26 cellular contexts compared by ENCODE assay signal in the genomic region with DNA sequence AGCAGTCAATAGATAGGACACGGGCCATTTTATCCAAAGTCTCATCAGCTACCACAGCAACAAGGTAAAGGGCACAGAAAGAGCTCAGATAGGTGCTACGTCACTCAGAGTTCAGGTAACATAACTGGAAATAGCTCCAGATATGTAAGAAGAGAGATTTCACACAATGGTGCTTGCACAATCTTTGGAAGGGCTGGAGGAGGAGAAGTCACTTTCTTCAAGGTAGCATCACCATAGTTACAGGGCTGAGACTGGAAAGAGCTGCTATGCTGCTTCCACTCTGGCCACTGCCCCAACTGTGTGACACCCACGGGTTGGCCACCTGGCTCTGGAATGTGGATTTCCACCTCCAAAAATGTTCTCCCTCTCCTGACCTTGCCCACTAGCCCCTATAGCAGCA.
DNase-seq lines count a peak whose midpoint lies in the region; ATAC-seq and TF ChIP-seq lines count a peak whose summit lies in the region.
"Had no signal": no experiment of that assay in that cellular context is flagged by ENCODE, and none has a peak within 500 bp of the region (broad histone marks: within the 10 kb centered on the region; RNA-seq: fewer than 3 reads in every experiment).

No MANE protein-coding gene starts in this region.

- peak overlapping the region; percentile 79 for H3K27ac ChIP-seq in IMR-90 (ENCODE audit: insufficient read depth, low read length)
- peak overlapping the region; percentile 48 for H3K27ac ChIP-seq in muscle layer of colon (ENCODE audit: low read depth, low read length)
- peak overlapping the region; percentile 34 to 73 (median 60) for H3K27ac ChIP-seq in transverse colon
- H3K27ac ChIP-seq: cardiac muscle cell, psoas muscle, spleen, VCaP had no signal

- H2BK5ac ChIP-seq in IMR-90 (ENCODE audit: low read depth, low read length, poor library complexity, severe bottlenecking): peak overlapping the region; percentile 89

- no peaks in the 10 kb centered on the region for H3K9me3 ChIP-seq in IMR-90 (ENCODE audit: control insufficient read depth, insufficient read depth, low read length)
- no peaks in the 10 kb centered on the region for H3K9me3 ChIP-seq in adipocyte (ENCODE audit: control insufficient read depth, low read length)
- no peaks in the 10 kb centered on the region for H3K9me3 ChIP-seq in muscle layer of colon (ENCODE audit: low read length)
- no peaks in the 10 kb centered on the region for H3K9me3 ChIP-seq in transverse colon
- H3K9me3 ChIP-seq: psoas muscle, SK-N-SH, spleen had no signal

- no peak overlapping the region for H2AFZ ChIP-seq in IMR-90 (replicated peaks; ENCODE audit: low read length, poor library complexity)

- no peaks in the 10 kb centered on the region for H3K27me3 ChIP-seq in IMR-90 (ENCODE audit: control insufficient read depth, insufficient read depth, low read length)
- H3K27me3 ChIP-seq in adipocyte (replicated peaks; ENCODE audit: control insufficient read depth, insufficient read depth, low read length): no peaks in the 10 kb centered on the region
- no peaks in the 10 kb centered on the region for H3K27me3 ChIP-seq in muscle layer of colon (ENCODE audit: control insufficient read depth in 1 of 2, insufficient read depth in 2 of 2, low read length in 2 of 2)
- H3K27me3 ChIP-seq in transverse colon: no peaks in the 10 kb centered on the region
- H3K27me3 ChIP-seq: cardiac muscle cell, spleen had no signal

- H3K9me1 ChIP-seq in IMR-90 (ENCODE audit: insufficient read depth, low read length): peaks cover 36% of the 10 kb centered on the region

- intact Hi-C loops in IMR-90 (cut with micrococcal nuclease) (loop anchor here (2.0 kb wide), 1 partner anchor 135 kb away; no protein-coding TSS in a partner anchor), transverse colon (cut with DNase I; ENCODE audit: low total_unique reads) (no loop called here)

- dilution Hi-C loops in IMR-90 (cut with HindIII; ENCODE audit: low sequenced_read_pairs, unreplicated experiment): no loop called here

- peaks cover 0 to 28% of the 10 kb centered on the region in 2 experiments; a peak in 3 of 4 replicates for H3K79me1 ChIP-seq in IMR-90 (ENCODE audit: low read depth in 1 of 2, low read length in 2 of 2)

- peak overlapping the region; percentile 96 for H4K5ac ChIP-seq in IMR-90 (ENCODE audit: low read depth, low read length)

- peak overlapping the region; percentile 51 for H3K56ac ChIP-seq in IMR-90 (ENCODE audit: extremely low read depth, insufficient read depth, low read length)

- H2BK20ac ChIP-seq in IMR-90 (ENCODE audit: low read depth, low read length): peak overlapping the region; percentile 100

- TF ChIP-seq EP300 in transverse colon (IDR thresholded peaks at IDR 0.05; ENCODE audit: low read depth): no peak

- H3K18ac ChIP-seq in IMR-90 (ENCODE audit: low read depth, low read length): peak overlapping the region; percentile 96

- peak overlapping the region; percentile 22; the same call in 1 of the 2 replicates for H3K9ac ChIP-seq in IMR-90 (ENCODE audit: low read depth, low read length)
- peak overlapping the region; percentile 81 for H3K9ac ChIP-seq in adipocyte (ENCODE audit: low read length)
- no peak overlapping the region for H3K9ac ChIP-seq in muscle layer of colon (ENCODE audit: low read length)

- H3K4me1 ChIP-seq in IMR-90 (ENCODE audit: control insufficient read depth, insufficient read depth, low read length) (peaks cover 48% of the 10 kb centered on the region), adipocyte (ENCODE audit: control insufficient read depth, insufficient read depth, low read length) (peaks cover 83% of the 10 kb centered on the region), muscle layer of colon (ENCODE audit: insufficient read depth, low read length) (peaks cover 54% of the 10 kb centered on the region), transverse colon (peaks cover 15 to 20% (median 19%) of the 10 kb centered on the region in 4 donors)
- H3K4me1 ChIP-seq: psoas muscle had no signal

- CTCF ChIA-PET in IMR-90 (lab: Yijun Ruan, JAX): interaction anchor here (0.5 to 0.6 kb wide), 2 partner anchors 53 to 233 kb away, joined by 3 read pairs; no protein-coding TSS in a partner anchor

- no TSS peak for BruUV-seq in IMR-90 (replicated peaks; lab: Mats Ljungman, UMichigan)

- peak overlapping the region; percentile 5; the same call in 1 of the 2 replicates for H3K4me2 ChIP-seq in IMR-90 (ENCODE audit: low read depth, low read length)
- H3K4me2 ChIP-seq: SK-N-SH had no signal

- peak overlapping the region; percentile 93 for H4K91ac ChIP-seq in IMR-90 (ENCODE audit: insufficient read depth, low read depth, low read length)

- POLR2A ChIA-PET in IMR-90 (lab: Charles Lee; ENCODE audit: unreplicated experiment): no interaction called here

- no peak for TF ChIP-seq CTCF in IMR-90 (conservative IDR thresholded peaks at IDR 0.05; ENCODE audit: low read depth, low read length)
- no peak for TF ChIP-seq CTCF in transverse colon (IDR thresholded peaks at IDR 0.05)
- no peak for TF ChIP-seq CTCF in GM13977 (IDR thresholded peaks at IDR 0.05; ENCODE audit: extremely low read depth, insufficient read depth, missing control alignments)

- peak overlapping the region; percentile 98 for H2BK15ac ChIP-seq in IMR-90 (ENCODE audit: low read depth, low read length)

- DNase-seq in IMR-90 (no peak), adipocyte (ENCODE audit: low read depth) (no peak), transverse colon (no peak), GM13977 (ENCODE audit: low spot score) (no peak)
- DNase-seq: activated CD4-positive, alpha-beta T cell treated with anti-CD3 and anti-CD28 coated beads, Interleukin-2, amount 10 ng/mL, durations not matched to agents 24 days and 14 days; activated naive CD4-positive, alpha-beta T cell treated with anti-CD3 and anti-CD28 coated beads, Interleukin-2, amount 10 ng/mL, durations not matched to agents 7 days and 5 days; activated T-cell treated with anti-CD3 and anti-CD28 coated beads, Interleukin-2, amount 50 U/mL, for 4 hours; CD4-positive, alpha-beta memory T cell; cortex of kidney; endodermal cell; head of caudate nucleus; MM.1S; NCI-H1436; NCI-H524 treated with DMSO at 0.1 percent for 48 hours; psoas muscle; RPMI8226; SK-N-SH; spleen; stimulated activated CD4-positive, alpha-beta T cell treated with anti-CD3 and anti-CD28 coated beads, Interleukin-2, amount 100 ng/mL, for 48 hours had no signal

- H2BK120ac ChIP-seq in IMR-90 (ENCODE audit: low read depth, low read length): peak overlapping the region; percentile 99

- peak overlapping the region; percentile 88 for H3K4ac ChIP-seq in IMR-90 (ENCODE audit: low read depth, low read length)

- peak overlapping the region; percentile 78 for H3K23ac ChIP-seq in IMR-90 (ENCODE audit: low read depth, low read length)

- in situ Hi-C loops in IMR-90 (cut with MboI; ENCODE audit: low sequenced_read_pairs): no loop called here
- in situ Hi-C loops in transverse colon (cut with MboI; ENCODE audit: low pct_ligation_motif_present in 1 of 4, low pct_unique_long_range_greater_than_20kb in 1 of 4, low sequenced_read_pairs in 3 of 4): no loop called here
- in situ Hi-C loops in GM13977 (cut with MboI; ENCODE audit: low pct_unique_long_range_greater_than_20kb, low sequenced_read_pairs, unreplicated experiment): no loop called here

- no peaks in the 10 kb centered on the region for H3K36me3 ChIP-seq in IMR-90 (ENCODE audit: control insufficient read depth, insufficient read depth, low read length)
- H3K36me3 ChIP-seq in adipocyte (ENCODE audit: control insufficient read depth, insufficient read depth, low read length, severe bottlenecking): no peaks in the 10 kb centered on the region
- no peaks in the 10 kb centered on the region for H3K36me3 ChIP-seq in muscle layer of colon (ENCODE audit: insufficient read depth, low read length)
- no peaks in the 10 kb centered on the region for H3K36me3 ChIP-seq in transverse colon
- H3K36me3 ChIP-seq: cardiac muscle cell, spleen had no signal

- ATAC-seq in IMR-90 (ENCODE audit: low read depth) (no peak), GM19467 (IDR thresholded peaks at IDR 0.05; ENCODE audit: unreplicated experiment) (no peak), HG02623 (IDR thresholded peaks at IDR 0.05; ENCODE audit: unreplicated experiment) (no peak)
- ATAC-seq: activated T-cell treated with anti-CD3 and anti-CD28 coated beads, Interleukin-2, amount 50 U/mL, for 4 hours; psoas muscle; stimulated activated effector memory CD8-positive, alpha-beta T cell treated with anti-CD3 and anti-CD28 coated beads, Interleukin-12 subunit alpha, Interleukin-12 subunit beta, amount 100 ng/mL, for 72 hours had no signal

- TF ChIP-seq POLR2A in IMR-90 (IDR thresholded peaks at IDR 0.05; ENCODE audit: low read depth, low read length) (no peak), transverse colon (IDR thresholded peaks at IDR 0.05) (no peak)

- WGBS in IMR-90 (ENCODE audit: extremely low coverage in 2 of 2, insufficient read length in 1 of 2), 2 experiments: no CpG with 5 or more reads among the region's 3 CpGs
- WGBS in transverse colon (ENCODE audit: low coverage in 1 of 2), 2 donors: 78 to 91% methylated on average over 2 to 3 of the region's 3 CpGs

- H2AK5ac ChIP-seq in IMR-90 (ENCODE audit: low read depth, low read length): peak overlapping the region; percentile 97

- TF ChIP-seq RAD21 in IMR-90 (IDR thresholded peaks at IDR 0.05; ENCODE audit: low read length): no peak

- H3K4me3 ChIP-seq in IMR-90 (ENCODE audit: insufficient read depth, low read depth, low read length): no peak overlapping the region
- H3K4me3 ChIP-seq in adipocyte (ENCODE audit: low read length): peak overlapping the region; percentile 18
- no peak overlapping the region for H3K4me3 ChIP-seq in muscle layer of colon (ENCODE audit: low read depth in 1 of 2, low read length in 2 of 2)
- H3K4me3 ChIP-seq in transverse colon: no peak overlapping the region
- H3K4me3 ChIP-seq: cardiac muscle cell, lung, psoas muscle, spleen had no signal

- peak overlapping the region; percentile 13 for H2AK9ac ChIP-seq in IMR-90 (replicated peaks; ENCODE audit: low read depth, low read length, poor library complexity)

- H4K20me1 ChIP-seq in IMR-90 (ENCODE audit: insufficient read depth, low read length): no peaks in the 10 kb centered on the region

- H4K8ac ChIP-seq in IMR-90 (ENCODE audit: low read depth in 2 of 2, low read length in 2 of 2): peak overlapping the region; percentile 83 to 93

- peak overlapping the region; percentile 90 for H3K14ac ChIP-seq in IMR-90 (replicated peaks; ENCODE audit: low read depth, low read length)

TF ChIP-seq in IMR-90, 13 proteins besides CTCF, POLR2A, EP300 and RAD21:
- TF ChIP-seq CEBPB (IDR thresholded peaks at IDR 0.05; ENCODE audit: low read depth, low read length): peak; percentile 71
- no peak for TF ChIP-seq SMC3 (IDR thresholded peaks at IDR 0.05; ENCODE audit: low read depth, low read length)
